Comparison of ENCODE assay signal across 8 cellular contexts in genomic region chr17:28746611-28747045, GRCh38. TPM values are rescaled to one million over a fixed set of nuclear protein-coding genes. Genes with fewer than 3 reads are reported as not detected.
A peak's percentile ranks its signal among the peaks of the same experiment; 100 is the strongest.
DNase-seq lines count a peak whose midpoint lies in the region; ATAC-seq and TF ChIP-seq lines count a peak whose summit lies in the region.

No MANE protein-coding gene starts in this region.

- TF ChIP-seq CTCF in foreskin keratinocyte (conservative IDR thresholded peaks at IDR 0.05) (no peak), sigmoid colon (IDR thresholded peaks at IDR 0.05) (no peak), GM10266 (IDR thresholded peaks at IDR 0.05; ENCODE audit: control insufficient read depth, insufficient read depth, low read depth, missing control alignments) (no peak)

- ATAC-seq in foreskin keratinocyte, result no peak
- ATAC-seq in GM18498 (IDR thresholded peaks at IDR 0.05; ENCODE audit: unreplicated experiment), result no peak

- H3K4me1 Mint-ChIP-seq in activated CD4-positive, alpha-beta T cell treated with anti-CD3 and anti-CD28 coated beads, Interleukin-2, amount 10 ng/mL, durations not matched to agents 24 days and 14 days, result peaks cover 30% of the 10 kb centered on the region

- H3K9me3 ChIP-seq in sigmoid colon, result no peaks in the 10 kb centered on the region

- no peak for DNase-seq in activated CD4-positive, alpha-beta T cell treated with anti-CD3 and anti-CD28 coated beads, Interleukin-2, amount 10 ng/mL, durations not matched to agents 24 days and 14 days
- DNase-seq in activated CD4-positive, alpha-beta T cell treated with anti-CD3 and anti-CD28 coated beads, Interleukin-2, amount 50 U/mL, for 48 hours, result no peak
- DNase-seq in SK-N-DZ (ENCODE audit: low spot score) (peak; percentile 57), foreskin keratinocyte (peak in 1 of 2 donors; percentile 49), sigmoid colon (no peak), GM10266 (ENCODE audit: extremely low spot score) (no peak)
- DNase-seq in central memory CD4-positive, alpha-beta T cell, result no peak

- H3K27me3 Mint-ChIP-seq in activated CD4-positive, alpha-beta T cell treated with anti-CD3 and anti-CD28 coated beads, Interleukin-2, amount 10 ng/mL, durations not matched to agents 24 days and 14 days, result no peaks in the 10 kb centered on the region

- no peak overlapping the region for H3K4me3 ChIP-seq in sigmoid colon

- H3K4me1 ChIP-seq in foreskin keratinocyte (peaks cover 16% of the 10 kb centered on the region), sigmoid colon (peaks cover 0 to 50% (median 44%) of the 10 kb centered on the region in 4 donors)

- no peak for TF ChIP-seq EP300 in sigmoid colon (IDR thresholded peaks at IDR 0.05)

- H3K27ac ChIP-seq in foreskin keratinocyte (peak overlapping the region; percentile 94), sigmoid colon (peak overlapping the region; percentile 20 to 90 (median 86))

- H3K36me3 ChIP-seq in sigmoid colon, result peaks cover 0 to 9% (median 4%) of the 10 kb centered on the region in 4 donors

- WGBS in sigmoid colon, 2 donors, result 15 to 59% methylated on average over 5 of the region's 5 CpGs

- no peak for TF ChIP-seq POLR2A in sigmoid colon (IDR thresholded peaks at IDR 0.05)

- H3K9me3 Mint-ChIP-seq in activated CD4-positive, alpha-beta T cell treated with anti-CD3 and anti-CD28 coated beads, Interleukin-2, amount 10 ng/mL, durations not matched to agents 24 days and 14 days, result no peaks in the 10 kb centered on the region

- peak overlapping the region; percentile 94 for H3K4me3 Mint-ChIP-seq in activated CD4-positive, alpha-beta T cell treated with anti-CD3 and anti-CD28 coated beads, Interleukin-2, amount 10 ng/mL, durations not matched to agents 24 days and 14 days

- no peak overlapping the region for H3K27ac Mint-ChIP-seq in activated CD4-positive, alpha-beta T cell treated with anti-CD3 and anti-CD28 coated beads, Interleukin-2, amount 10 ng/mL, durations not matched to agents 24 days and 14 days

- intact Hi-C loops in activated CD4-positive, alpha-beta T cell treated with anti-CD3 and anti-CD28 coated beads, Interleukin-2, amount 10 ng/mL, durations not matched to agents 24 days and 14 days (cut with micrococcal nuclease), result no loop called here
- intact Hi-C loops in sigmoid colon (cut with DNase I), result no loop called here

- peaks cover 58% of the 10 kb centered on the region for H3K36me3 Mint-ChIP-seq in activated CD4-positive, alpha-beta T cell treated with anti-CD3 and anti-CD28 coated beads, Interleukin-2, amount 10 ng/mL, durations not matched to agents 24 days and 14 days (ENCODE audit: low read depth)

- H3K27me3 ChIP-seq in foreskin keratinocyte (no peaks in the 10 kb centered on the region), sigmoid colon (no peaks in the 10 kb centered on the region)

RNA-seq across cellular contexts. Expression of gene TRAF4, which starts 2.8 kb away (rescaled TPM):
- 155 and 168 TPM in 2 replicates for total RNA-seq in activated CD4-positive, alpha-beta T cell treated with anti-CD3 and anti-CD28 coated beads, Interleukin-2, amount 10 ng/mL, durations not matched to agents 24 days and 14 days
- polyA plus RNA-seq in SK-N-DZ (2014; cell fraction: cytosol; rRNA removed), result 125 and 130 TPM in 2 replicates
- polyA plus RNA-seq in SK-N-DZ (2014; cell fraction: nucleus; rRNA removed), result 171 and 225 TPM in 2 replicates
- total RNA-seq in foreskin keratinocyte (77.9 and 82.6 TPM in 2 replicates), sigmoid colon (10 to 100 TPM in 1 of 4 donors, 1 to 10 TPM in 3; 3.9 to 11.6 (median 5.1) TPM)
- polyA plus RNA-seq in foreskin keratinocyte (74.6 and 77.3 TPM in 2 replicates), sigmoid colon (10 to 100 TPM; 59.6 to 94.1 (median 72.1) TPM)

RNA-seq across cellular contexts. Expression of gene NEK8, which starts 18.0 kb away (rescaled TPM):
- total RNA-seq in activated CD4-positive, alpha-beta T cell treated with anti-CD3 and anti-CD28 coated beads, Interleukin-2, amount 10 ng/mL, durations not matched to agents 24 days and 14 days, result 5.5 and 6.1 TPM in 2 replicates
- 1.6 and 6.7 TPM in 2 replicates for polyA plus RNA-seq in SK-N-DZ (2014; cell fraction: cytosol; rRNA removed)
- polyA plus RNA-seq in SK-N-DZ (2014; cell fraction: nucleus; rRNA removed), result 3.6 and 8.4 TPM in 2 replicates
- 3.4 and 3.6 TPM in 2 replicates for total RNA-seq in foreskin keratinocyte
- polyA plus RNA-seq in foreskin keratinocyte, result 2.0 and 2.1 TPM in 2 replicates
- 1 to 10 TPM in 2 of 4 donors, under 1 TPM in 2; 0.16 to 2.8 (median 0.74) TPM for total RNA-seq in sigmoid colon
- polyA plus RNA-seq in sigmoid colon, result 1 to 10 TPM; 1.6 to 6.3 (median 1.8) TPM

RNA-seq across cellular contexts. Expression of gene TLCD1, which starts 20.6 kb away (rescaled TPM):
- total RNA-seq in activated CD4-positive, alpha-beta T cell treated with anti-CD3 and anti-CD28 coated beads, Interleukin-2, amount 10 ng/mL, durations not matched to agents 24 days and 14 days, result 12.5 and 16.8 TPM in 2 replicates
- polyA plus RNA-seq in SK-N-DZ (2014; cell fraction: cytosol; rRNA removed), result 8.8 and 11.8 TPM in 2 replicates
- polyA plus RNA-seq in SK-N-DZ (2014; cell fraction: nucleus; rRNA removed), result 7.4 and 7.6 TPM in 2 replicates
- total RNA-seq in foreskin keratinocyte (11.2 and 17.1 TPM in 2 replicates), sigmoid colon (under 1 TPM in 2 of 4 donors, not detected in 2; 0.66 to 0.71 TPM)
- polyA plus RNA-seq in foreskin keratinocyte (17.7 and 19.4 TPM in 2 replicates), sigmoid colon (10 to 100 TPM in 1 of 3 donors, 1 to 10 TPM in 2; 2.1 to 14.2 (median 3.0) TPM)

RNA-seq across cellular contexts. Expression of gene RPL23A, which starts 26.8 kb away (rescaled TPM):
- 1,588 and 1,610 TPM in 2 replicates for total RNA-seq in activated CD4-positive, alpha-beta T cell treated with anti-CD3 and anti-CD28 coated beads, Interleukin-2, amount 10 ng/mL, durations not matched to agents 24 days and 14 days
- 1,168 and 1,695 TPM in 2 replicates for polyA plus RNA-seq in SK-N-DZ (2014; cell fraction: cytosol; rRNA removed)
- polyA plus RNA-seq in SK-N-DZ (2014; cell fraction: nucleus; rRNA removed), result 853 and 1,299 TPM in 2 replicates
- 1,328 and 1,341 TPM in 2 replicates for total RNA-seq in foreskin keratinocyte
- polyA plus RNA-seq in foreskin keratinocyte, result 1,847 and 1,895 TPM in 2 replicates
- total RNA-seq in sigmoid colon, result 100 to 1,000 TPM; 491 to 937 (median 695) TPM
- 1,000 to 10,000 TPM; 1,420 to 1,929 (median 1,826) TPM for polyA plus RNA-seq in sigmoid colon

RNA-seq across cellular contexts. Expression of gene RAB34, which starts 29.0 kb away (rescaled TPM):
- 19.2 and 20.6 TPM in 2 replicates for total RNA-seq in activated CD4-positive, alpha-beta T cell treated with anti-CD3 and anti-CD28 coated beads, Interleukin-2, amount 10 ng/mL, durations not matched to agents 24 days and 14 days
- 50.8 and 51.5 TPM in 2 replicates for polyA plus RNA-seq in SK-N-DZ (2014; cell fraction: cytosol; rRNA removed)
- 124 and 148 TPM in 2 replicates for polyA plus RNA-seq in SK-N-DZ (2014; cell fraction: nucleus; rRNA removed)
- total RNA-seq in foreskin keratinocyte (160 and 161 TPM in 2 replicates), sigmoid colon (100 to 1,000 TPM; 146 to 205 (median 167) TPM)
- polyA plus RNA-seq in foreskin keratinocyte (160 and 161 TPM in 2 replicates), sigmoid colon (10 to 100 TPM; 16.6 to 39.0 (median 33.1) TPM)
